1 cellular context compared by ENCODE assay signal in the genomic region with DNA sequence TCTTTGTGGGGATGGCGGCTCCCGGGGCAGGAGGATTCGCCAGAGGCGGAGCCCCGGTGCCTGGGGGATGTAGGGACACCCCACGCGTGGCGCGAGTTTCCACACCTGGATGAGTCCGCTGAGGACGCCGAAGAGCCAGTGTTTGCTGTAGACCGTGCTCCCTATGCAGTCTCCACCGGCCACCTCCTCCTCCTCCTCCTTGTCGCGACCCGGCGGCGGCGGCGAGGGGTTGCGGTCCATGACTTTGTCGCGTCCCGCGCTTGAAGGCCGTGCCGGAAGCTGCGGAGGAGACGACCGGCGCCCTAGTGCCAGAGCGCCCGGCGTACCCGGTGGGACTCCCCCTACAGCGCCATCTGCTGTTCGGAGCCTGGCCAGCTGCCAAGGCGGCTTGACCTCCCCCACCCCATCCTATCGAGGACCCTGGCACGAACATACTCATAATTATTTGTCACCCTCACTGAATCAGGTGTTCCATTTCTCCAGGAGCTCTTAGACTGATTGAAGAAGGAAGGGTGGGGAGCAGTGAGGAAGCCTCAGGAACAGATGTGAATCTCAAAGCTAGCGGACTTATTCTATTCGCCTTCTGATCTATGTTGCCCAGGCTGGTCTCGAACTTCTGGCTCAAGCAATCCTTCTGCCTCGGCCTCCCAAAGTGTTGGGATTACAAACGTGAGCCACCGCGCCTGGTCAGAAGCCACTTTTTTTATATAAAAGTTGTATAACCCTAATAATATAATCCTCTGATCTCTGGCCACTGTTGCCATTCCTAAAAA.
TF ChIP-seq lines count a peak whose summit lies in the region.

A gene with protein sequence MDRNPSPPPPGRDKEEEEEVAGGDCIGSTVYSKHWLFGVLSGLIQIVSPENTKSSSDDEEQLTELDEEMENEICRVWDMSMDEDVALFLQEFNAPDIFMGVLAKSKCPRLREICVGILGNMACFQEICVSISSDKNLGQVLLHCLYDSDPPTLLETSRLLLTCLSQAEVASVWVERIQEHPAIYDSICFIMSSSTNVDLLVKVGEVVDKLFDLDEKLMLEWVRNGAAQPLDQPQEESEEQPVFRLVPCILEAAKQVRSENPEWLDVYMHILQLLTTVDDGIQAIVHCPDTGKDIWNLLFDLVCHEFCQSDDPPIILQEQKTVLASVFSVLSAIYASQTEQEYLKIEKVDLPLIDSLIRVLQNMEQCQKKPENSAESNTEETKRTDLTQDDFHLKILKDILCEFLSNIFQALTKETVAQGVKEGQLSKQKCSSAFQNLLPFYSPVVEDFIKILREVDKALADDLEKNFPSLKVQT (minus strand): TSS at position 281 of the 773 bp plus-strand sequence. CDS start 41 bp downstream, at position 240.

TF ChIP-seq in HepG2, 621 proteins besides CTCF, POLR2A, EP300 and RAD21 (continued from another document and continues in another):
- TF ChIP-seq, protein P1, sequence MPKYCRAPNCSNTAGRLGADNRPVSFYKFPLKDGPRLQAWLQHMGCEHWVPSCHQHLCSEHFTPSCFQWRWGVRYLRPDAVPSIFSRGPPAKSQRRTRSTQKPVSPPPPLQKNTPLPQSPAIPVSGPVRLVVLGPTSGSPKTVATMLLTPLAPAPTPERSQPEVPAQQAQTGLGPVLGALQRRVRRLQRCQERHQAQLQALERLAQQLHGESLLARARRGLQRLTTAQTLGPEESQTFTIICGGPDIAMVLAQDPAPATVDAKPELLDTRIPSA (CRISPR knock-in tag; IDR thresholded peaks at IDR 0.05; ENCODE audit: borderline replicate concordance), result no peak
- peak; percentile 56; the same call in 1 of the 2 replicates for TF ChIP-seq ZNF160 (CRISPR knock-in tag; IDR thresholded peaks at IDR 0.05)
- TF ChIP-seq ZNF891 (CRISPR knock-in tag; IDR thresholded peaks at IDR 0.05), result peak; percentile 60; the same call in 1 of the 2 replicates
- no peak for TF ChIP-seq ZNF780A (CRISPR knock-in tag; IDR thresholded peaks at IDR 0.05)
- TF ChIP-seq, protein P2, sequence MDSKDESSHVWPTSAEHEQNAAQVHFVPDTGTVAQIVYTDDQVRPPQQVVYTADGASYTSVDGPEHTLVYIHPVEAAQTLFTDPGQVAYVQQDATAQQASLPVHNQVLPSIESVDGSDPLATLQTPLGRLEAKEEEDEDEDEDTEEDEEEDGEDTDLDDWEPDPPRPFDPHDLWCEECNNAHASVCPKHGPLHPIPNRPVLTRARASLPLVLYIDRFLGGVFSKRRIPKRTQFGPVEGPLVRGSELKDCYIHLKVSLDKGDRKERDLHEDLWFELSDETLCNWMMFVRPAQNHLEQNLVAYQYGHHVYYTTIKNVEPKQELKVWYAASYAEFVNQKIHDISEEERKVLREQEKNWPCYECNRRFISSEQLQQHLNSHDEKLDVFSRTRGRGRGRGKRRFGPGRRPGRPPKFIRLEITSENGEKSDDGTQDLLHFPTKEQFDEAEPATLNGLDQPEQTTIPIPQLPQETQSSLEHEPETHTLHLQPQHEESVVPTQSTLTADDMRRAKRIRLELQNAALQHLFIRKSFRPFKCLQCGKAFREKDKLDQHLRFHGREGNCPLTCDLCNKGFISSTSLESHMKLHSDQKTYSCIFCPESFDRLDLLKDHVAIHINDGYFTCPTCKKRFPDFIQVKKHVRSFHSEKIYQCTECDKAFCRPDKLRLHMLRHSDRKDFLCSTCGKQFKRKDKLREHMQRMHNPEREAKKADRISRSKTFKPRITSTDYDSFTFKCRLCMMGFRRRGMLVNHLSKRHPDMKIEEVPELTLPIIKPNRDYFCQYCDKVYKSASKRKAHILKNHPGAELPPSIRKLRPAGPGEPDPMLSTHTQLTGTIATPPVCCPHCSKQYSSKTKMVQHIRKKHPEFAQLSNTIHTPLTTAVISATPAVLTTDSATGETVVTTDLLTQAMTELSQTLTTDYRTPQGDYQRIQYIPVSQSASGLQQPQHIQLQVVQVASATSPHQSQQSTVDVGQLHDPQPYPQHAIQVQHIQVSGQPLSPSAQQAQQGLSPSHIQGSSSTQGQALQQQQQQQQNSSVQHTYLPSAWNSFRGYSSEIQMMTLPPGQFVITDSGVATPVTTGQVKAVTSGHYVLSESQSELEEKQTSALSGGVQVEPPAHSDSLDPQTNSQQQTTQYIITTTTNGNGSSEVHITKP (CRISPR knock-in tag; IDR thresholded peaks at IDR 0.05; ENCODE audit: low read depth), result no peak
- TF ChIP-seq, protein P3, sequence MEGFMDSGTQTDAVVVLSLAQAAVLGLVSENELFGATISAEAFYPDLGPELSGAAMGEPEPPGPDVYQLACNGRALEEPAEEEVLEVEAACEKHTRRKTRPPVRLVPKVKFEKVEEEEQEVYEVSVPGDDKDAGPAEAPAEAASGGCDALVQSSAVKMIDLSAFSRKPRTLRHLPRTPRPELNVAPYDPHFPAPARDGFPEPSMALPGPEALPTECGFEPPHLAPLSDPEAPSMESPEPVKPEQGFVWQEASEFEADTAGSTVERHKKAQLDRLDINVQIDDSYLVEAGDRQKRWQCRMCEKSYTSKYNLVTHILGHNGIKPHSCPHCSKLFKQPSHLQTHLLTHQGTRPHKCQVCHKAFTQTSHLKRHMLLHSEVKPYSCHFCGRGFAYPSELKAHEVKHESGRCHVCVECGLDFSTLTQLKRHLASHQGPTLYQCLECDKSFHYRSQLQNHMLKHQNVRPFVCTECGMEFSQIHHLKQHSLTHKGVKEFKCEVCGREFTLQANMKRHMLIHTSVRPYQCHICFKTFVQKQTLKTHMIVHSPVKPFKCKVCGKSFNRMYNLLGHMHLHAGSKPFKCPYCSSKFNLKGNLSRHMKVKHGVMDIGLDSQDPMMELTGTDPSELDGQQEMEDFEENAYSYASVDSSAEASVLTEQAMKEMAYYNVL (CRISPR knock-in tag; IDR thresholded peaks at IDR 0.05; ENCODE audit: borderline replicate concordance), result 0 out of 2 replicates have a peak, but pooled peaks have one; percentile 53
- TF ChIP-seq, protein P4, sequence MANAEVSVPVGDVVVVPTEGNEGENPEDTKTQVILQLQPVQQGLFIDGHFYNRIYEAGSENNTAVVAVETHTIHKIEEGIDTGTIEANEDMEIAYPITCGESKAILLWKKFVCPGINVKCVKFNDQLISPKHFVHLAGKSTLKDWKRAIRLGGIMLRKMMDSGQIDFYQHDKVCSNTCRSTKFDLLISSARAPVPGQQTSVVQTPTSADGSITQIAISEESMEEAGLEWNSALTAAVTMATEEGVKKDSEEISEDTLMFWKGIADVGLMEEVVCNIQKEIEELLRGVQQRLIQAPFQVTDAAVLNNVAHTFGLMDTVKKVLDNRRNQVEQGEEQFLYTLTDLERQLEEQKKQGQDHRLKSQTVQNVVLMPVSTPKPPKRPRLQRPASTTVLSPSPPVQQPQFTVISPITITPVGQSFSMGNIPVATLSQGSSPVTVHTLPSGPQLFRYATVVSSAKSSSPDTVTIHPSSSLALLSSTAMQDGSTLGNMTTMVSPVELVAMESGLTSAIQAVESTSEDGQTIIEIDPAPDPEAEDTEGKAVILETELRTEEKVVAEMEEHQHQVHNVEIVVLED (CRISPR knock-in tag; IDR thresholded peaks at IDR 0.05; ENCODE audit: borderline replicate concordance), result peak; percentile 80; the same call in 1 of the 2 replicates
- 0 out of 2 replicates have a peak, but pooled peaks have one; percentile 69 for TF ChIP-seq TSC22D2 (CRISPR knock-in tag; IDR thresholded peaks at IDR 0.05; ENCODE audit: borderline replicate concordance)
- peak; percentile 76; the same call in 1 of the 2 replicates for TF ChIP-seq MIER3 (CRISPR knock-in tag; IDR thresholded peaks at IDR 0.05; ENCODE audit: borderline replicate concordance)
- TF ChIP-seq SMAD3 (CRISPR knock-in tag; IDR thresholded peaks at IDR 0.05), result peak; percentile 75
- TF ChIP-seq ZNF460 (CRISPR knock-in tag; IDR thresholded peaks at IDR 0.05; ENCODE audit: borderline replicate concordance), result no peak
- TF ChIP-seq CEBPB (IDR thresholded peaks at IDR 0.05; ENCODE audit: borderline replicate concordance, low read depth, low read length), result no peak
- TF ChIP-seq, protein P5, sequence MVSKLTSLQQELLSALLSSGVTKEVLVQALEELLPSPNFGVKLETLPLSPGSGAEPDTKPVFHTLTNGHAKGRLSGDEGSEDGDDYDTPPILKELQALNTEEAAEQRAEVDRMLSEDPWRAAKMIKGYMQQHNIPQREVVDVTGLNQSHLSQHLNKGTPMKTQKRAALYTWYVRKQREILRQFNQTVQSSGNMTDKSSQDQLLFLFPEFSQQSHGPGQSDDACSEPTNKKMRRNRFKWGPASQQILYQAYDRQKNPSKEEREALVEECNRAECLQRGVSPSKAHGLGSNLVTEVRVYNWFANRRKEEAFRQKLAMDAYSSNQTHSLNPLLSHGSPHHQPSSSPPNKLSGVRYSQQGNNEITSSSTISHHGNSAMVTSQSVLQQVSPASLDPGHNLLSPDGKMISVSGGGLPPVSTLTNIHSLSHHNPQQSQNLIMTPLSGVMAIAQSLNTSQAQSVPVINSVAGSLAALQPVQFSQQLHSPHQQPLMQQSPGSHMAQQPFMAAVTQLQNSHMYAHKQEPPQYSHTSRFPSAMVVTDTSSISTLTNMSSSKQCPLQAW (CRISPR knock-in tag; IDR thresholded peaks at IDR 0.05), result peak; percentile 66
- TF ChIP-seq ZSCAN9 (CRISPR knock-in tag; IDR thresholded peaks at IDR 0.05; ENCODE audit: borderline replicate concordance), result no peak
- TF ChIP-seq, protein P6, sequence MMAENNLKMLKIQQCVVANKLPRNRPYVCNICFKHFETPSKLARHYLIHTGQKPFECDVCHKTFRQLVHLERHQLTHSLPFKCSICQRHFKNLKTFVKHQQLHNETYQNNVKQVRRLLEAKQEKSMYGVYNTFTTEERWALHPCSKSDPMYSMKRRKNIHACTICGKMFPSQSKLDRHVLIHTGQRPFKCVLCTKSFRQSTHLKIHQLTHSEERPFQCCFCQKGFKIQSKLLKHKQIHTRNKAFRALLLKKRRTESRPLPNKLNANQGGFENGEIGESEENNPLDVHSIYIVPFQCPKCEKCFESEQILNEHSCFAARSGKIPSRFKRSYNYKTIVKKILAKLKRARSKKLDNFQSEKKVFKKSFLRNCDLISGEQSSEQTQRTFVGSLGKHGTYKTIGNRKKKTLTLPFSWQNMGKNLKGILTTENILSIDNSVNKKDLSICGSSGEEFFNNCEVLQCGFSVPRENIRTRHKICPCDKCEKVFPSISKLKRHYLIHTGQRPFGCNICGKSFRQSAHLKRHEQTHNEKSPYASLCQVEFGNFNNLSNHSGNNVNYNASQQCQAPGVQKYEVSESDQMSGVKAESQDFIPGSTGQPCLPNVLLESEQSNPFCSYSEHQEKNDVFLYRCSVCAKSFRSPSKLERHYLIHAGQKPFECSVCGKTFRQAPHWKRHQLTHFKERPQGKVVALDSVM (CRISPR knock-in tag; IDR thresholded peaks at IDR 0.05), result peak; percentile 84
- no peak; the same call in 1 of the 2 replicates for TF ChIP-seq ZNF430 (CRISPR knock-in tag; IDR thresholded peaks at IDR 0.05)
- peak; percentile 38; the same call in 1 of the 2 replicates for TF ChIP-seq REPIN1 (CRISPR knock-in tag; IDR thresholded peaks at IDR 0.05; ENCODE audit: borderline replicate concordance, low read depth)
- no peak for TF ChIP-seq ZNF337 (CRISPR knock-in tag; IDR thresholded peaks at IDR 0.05; ENCODE audit: borderline replicate concordance, low read depth)
- no peak for TF ChIP-seq TBP (CRISPR knock-in tag; IDR thresholded peaks at IDR 0.05)
- TF ChIP-seq, protein P7, sequence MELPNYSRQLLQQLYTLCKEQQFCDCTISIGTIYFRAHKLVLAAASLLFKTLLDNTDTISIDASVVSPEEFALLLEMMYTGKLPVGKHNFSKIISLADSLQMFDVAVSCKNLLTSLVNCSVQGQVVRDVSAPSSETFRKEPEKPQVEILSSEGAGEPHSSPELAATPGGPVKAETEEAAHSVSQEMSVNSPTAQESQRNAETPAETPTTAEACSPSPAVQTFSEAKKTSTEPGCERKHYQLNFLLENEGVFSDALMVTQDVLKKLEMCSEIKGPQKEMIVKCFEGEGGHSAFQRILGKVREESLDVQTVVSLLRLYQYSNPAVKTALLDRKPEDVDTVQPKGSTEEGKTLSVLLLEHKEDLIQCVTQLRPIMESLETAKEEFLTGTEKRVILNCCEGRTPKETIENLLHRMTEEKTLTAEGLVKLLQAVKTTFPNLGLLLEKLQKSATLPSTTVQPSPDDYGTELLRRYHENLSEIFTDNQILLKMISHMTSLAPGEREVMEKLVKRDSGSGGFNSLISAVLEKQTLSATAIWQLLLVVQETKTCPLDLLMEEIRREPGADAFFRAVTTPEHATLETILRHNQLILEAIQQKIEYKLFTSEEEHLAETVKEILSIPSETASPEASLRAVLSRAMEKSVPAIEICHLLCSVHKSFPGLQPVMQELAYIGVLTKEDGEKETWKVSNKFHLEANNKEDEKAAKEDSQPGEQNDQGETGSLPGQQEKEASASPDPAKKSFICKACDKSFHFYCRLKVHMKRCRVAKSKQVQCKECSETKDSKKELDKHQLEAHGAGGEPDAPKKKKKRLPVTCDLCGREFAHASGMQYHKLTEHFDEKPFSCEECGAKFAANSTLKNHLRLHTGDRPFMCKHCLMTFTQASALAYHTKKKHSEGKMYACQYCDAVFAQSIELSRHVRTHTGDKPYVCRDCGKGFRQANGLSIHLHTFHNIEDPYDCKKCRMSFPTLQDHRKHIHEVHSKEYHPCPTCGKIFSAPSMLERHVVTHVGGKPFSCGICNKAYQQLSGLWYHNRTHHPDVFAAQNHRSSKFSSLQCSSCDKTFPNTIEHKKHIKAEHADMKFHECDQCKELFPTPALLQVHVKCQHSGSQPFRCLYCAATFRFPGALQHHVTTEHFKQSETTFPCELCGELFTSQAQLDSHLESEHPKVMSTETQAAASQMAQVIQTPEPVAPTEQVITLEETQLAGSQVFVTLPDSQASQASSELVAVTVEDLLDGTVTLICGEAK (IDR thresholded peaks at IDR 0.05), result no peak
- TF ChIP-seq, protein P7 (CRISPR knock-in tag; IDR thresholded peaks at IDR 0.05), result 0 out of 2 replicates have a peak, but pooled peaks have one; percentile 14
- TF ChIP-seq ZSCAN30 (CRISPR knock-in tag; IDR thresholded peaks at IDR 0.05), result no peak; the same call in 1 of the 2 replicates
- peak; percentile 41; the same call in 1 of the 2 replicates for TF ChIP-seq ZKSCAN8 (CRISPR knock-in tag; IDR thresholded peaks at IDR 0.05; ENCODE audit: borderline replicate concordance)
- TF ChIP-seq SKI (IDR thresholded peaks at IDR 0.05; ENCODE audit: partially characterized antibody), result peak; percentile 59
